8 cellular contexts compared by ENCODE assay signal in the genomic region with DNA sequence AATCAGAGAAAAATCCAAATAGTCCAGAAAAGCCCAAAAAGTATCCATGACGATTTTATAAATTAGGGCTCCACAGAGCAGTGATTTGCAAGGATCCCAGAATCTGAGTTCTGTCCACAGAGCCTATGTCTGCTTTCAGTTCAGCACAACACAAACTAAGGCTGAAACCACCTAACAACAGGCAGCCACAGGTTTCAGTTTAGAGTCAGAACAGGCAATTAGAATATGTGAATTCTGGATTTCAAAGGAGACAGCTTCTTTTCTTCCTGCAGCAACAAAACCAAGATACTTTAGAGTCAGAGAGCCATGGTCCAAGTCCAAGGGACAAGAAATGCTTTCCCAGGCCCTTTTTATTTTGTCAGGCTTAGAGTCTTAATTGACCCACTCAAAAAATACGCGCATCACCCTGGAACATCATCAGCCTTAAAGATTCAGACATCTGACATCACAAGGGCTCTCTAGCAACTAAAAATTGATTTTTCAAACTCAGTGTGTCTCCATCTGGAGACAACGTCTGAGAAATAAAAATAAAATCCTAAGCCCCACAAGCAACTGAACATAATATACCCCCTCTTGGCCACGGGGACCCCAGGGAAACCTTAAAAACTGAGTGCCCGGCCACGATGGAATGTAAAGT. TPM values are rescaled to one million over a fixed set of nuclear protein-coding genes. Genes with fewer than 3 reads are reported as not detected.
DNase-seq lines count a peak whose midpoint lies in the region; ATAC-seq and TF ChIP-seq lines count a peak whose summit lies in the region.

No MANE protein-coding gene starts in this region.

- H3K27me3 ChIP-seq in hepatocyte (no peaks in the 10 kb centered on the region), stomach (no peaks in the 10 kb centered on the region)

- TF ChIP-seq CTCF in hepatocyte (IDR thresholded peaks at IDR 0.05; ENCODE audit: poor library complexity) (no peak), stomach (IDR thresholded peaks at IDR 0.05) (no peak)

- H3K4me1 ChIP-seq in hepatocyte (ENCODE audit: insufficient read depth): peaks cover 51% of the 10 kb centered on the region
- peaks cover 9 to 36% (median 26%) of the 10 kb centered on the region in 4 donors for H3K4me1 ChIP-seq in stomach

- H3K4me3 ChIP-seq in SK-N-MC (peak overlapping the region; percentile 30; the same call in 1 of the 2 replicates), hepatocyte (no peak overlapping the region), stomach (no peak overlapping the region)

- ATAC-seq in GM18870 (IDR thresholded peaks at IDR 0.05; ENCODE audit: unreplicated experiment) (peak; percentile 79), HG02763 (IDR thresholded peaks at IDR 0.05; ENCODE audit: unreplicated experiment) (peak; percentile 75)

- intact Hi-C loops in stomach (cut with DNase I; ENCODE audit: low total_unique reads): no loop called here

- H3K36me3 ChIP-seq in SK-N-MC (ENCODE audit: insufficient read depth, low read length) (no peaks in the 10 kb centered on the region), hepatocyte (replicated peaks; ENCODE audit: insufficient read depth, low read depth) (no peaks in the 10 kb centered on the region), stomach (no peaks in the 10 kb centered on the region)

- H3K9me3 ChIP-seq in SK-N-MC (ENCODE audit: low read depth, low read length) (no peaks in the 10 kb centered on the region), hepatocyte (ENCODE audit: low read depth) (no peaks in the 10 kb centered on the region), stomach (no peaks in the 10 kb centered on the region)

- H3K9ac ChIP-seq in SK-N-MC (ENCODE audit: insufficient read length): peak overlapping the region; percentile 33

- no peaks in the 10 kb centered on the region for H4K20me1 ChIP-seq in hepatocyte (ENCODE audit: insufficient read depth, poor library complexity, severe bottlenecking)

- peak overlapping the region; percentile 50 for H3K4me2 ChIP-seq in hepatocyte

- TF ChIP-seq POLR2A in stomach (IDR thresholded peaks at IDR 0.05): no peak

- no peak for TF ChIP-seq EP300 in stomach (IDR thresholded peaks at IDR 0.05)

- DNase-seq in SK-N-MC (ENCODE audit: low read depth, low spot score): no peak
- no peak for DNase-seq in hepatocyte (ENCODE audit: low spot score)
- no peak for DNase-seq in stomach
- DNase-seq in NCI-H187 (lab: John Stamatoyannopoulos, UW): no peak
- DNase-seq in NCI-H2029 (lab: John Stamatoyannopoulos, UW): no peak
- DNase-seq in SW 1271 (lab: John Stamatoyannopoulos, UW): no peak

- H3K79me2 ChIP-seq in hepatocyte: no peaks in the 10 kb centered on the region

- WGBS in hepatocyte (ENCODE audit: low lambda C conversion rate, missing lambda C conversion rate): 37% methylated on average over 7 of the region's 7 CpGs
- WGBS in stomach, 5 donors: 17 to 34% (median 23%) methylated on average over 7 of the region's 7 CpGs

- H3K27ac ChIP-seq in SK-N-MC: peak overlapping the region; percentile 91
- H3K27ac ChIP-seq in hepatocyte: peak overlapping the region; percentile 96
- peak overlapping the region; percentile 82 to 96 (median 88) for H3K27ac ChIP-seq in stomach

- H3K9me2 ChIP-seq in hepatocyte (replicated peaks; ENCODE audit: insufficient read depth): no peaks in the 10 kb centered on the region

- no peak overlapping the region for H2AFZ ChIP-seq in hepatocyte

RNA-seq across cellular contexts. Expression of a gene that starts 23.7 kb away (rescaled TPM):
- total RNA-seq in hepatocyte (10.5 and 10.8 TPM in 2 replicates), stomach (10 to 100 TPM in 1 of 5 donors, 1 to 10 TPM in 4; 1.3 to 11.4 (median 2.6) TPM)
- polyA plus RNA-seq in hepatocyte (6.9 and 8.6 TPM in 2 replicates), stomach (10 to 100 TPM in 1 of 3 donors, 1 to 10 TPM in 2; 6.3 to 11.3 (median 7.9) TPM)

RNA-seq across cellular contexts. Expression of a gene that starts 26.3 kb away (rescaled TPM):
- total RNA-seq in hepatocyte (not detected in 2 replicates), stomach (under 1 TPM in 1 of 5 donors, not detected in 4; 0.92 TPM)
- polyA plus RNA-seq in hepatocyte (not detected in 2 replicates), stomach (not detected)

RNA-seq across cellular contexts. Expression of a gene that starts 40.9 kb away (rescaled TPM):
- total RNA-seq in hepatocyte (14.7 and 15.1 TPM in 2 replicates), stomach (10 to 100 TPM in 1 of 5 donors, 1 to 10 TPM in 3, under 1 TPM in 1; 0.29 to 12.1 (median 2.3) TPM)
- polyA plus RNA-seq in hepatocyte (5.6 and 8.2 TPM in 2 replicates), stomach (1 to 10 TPM; 3.5 to 6.4 (median 5.0) TPM)

RNA-seq across cellular contexts. Expression of a gene that starts 49.7 kb away (rescaled TPM):
- total RNA-seq in hepatocyte (3.9 and 4.6 TPM in 2 replicates), stomach (1 to 10 TPM in 2 of 5 donors, under 1 TPM in 2, not detected in 1; 0.45 to 5.0 (median 0.94) TPM)
- polyA plus RNA-seq in hepatocyte (2.4 and 2.9 TPM in 2 replicates), stomach (1 to 10 TPM; 1.6 to 3.1 (median 2.3) TPM)
